ENCODE assay signal across 19 cellular contexts in the genomic region with DNA sequence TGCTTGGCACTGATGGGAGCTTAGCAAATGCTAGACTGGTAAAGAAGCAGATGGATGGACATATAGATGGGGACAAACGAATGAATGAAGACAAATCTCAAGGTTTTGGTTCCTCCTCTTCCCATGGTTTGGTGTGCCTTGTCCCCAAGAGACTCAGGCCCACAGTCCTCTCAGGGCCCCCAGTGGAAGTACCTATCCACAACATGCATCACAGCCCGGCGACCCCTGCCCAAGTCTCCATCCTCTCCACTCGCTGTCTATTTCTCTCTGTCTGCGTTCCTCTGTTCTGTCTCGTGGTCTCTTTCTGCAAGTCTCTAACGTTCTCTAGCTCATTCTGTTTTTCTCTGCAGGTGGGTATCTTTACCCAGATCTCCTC.
"Had no signal": no experiment of that assay in that cellular context is flagged by ENCODE, and none has a peak within 500 bp of the region (broad histone marks: within the 10 kb centered on the region; RNA-seq: fewer than 3 reads in every experiment).

No MANE protein-coding gene starts in this region.

- H3K4me1 Mint-ChIP-seq: naive thymus-derived CD8-positive, alpha-beta T cell; stimulated activated memory B cell treated with anti-CD40 and anti-IgM and Interleukin-4, amounts not matched to agents 10 μg/mL and 1 μg/mL and 100 μg/mL, for 72 hours had no signal

- H3K4me3 ChIP-seq: coronary artery, heart left ventricle, mucosa of descending colon, right atrium auricular region, testis, tibial nerve had no signal

- H3K9me3 Mint-ChIP-seq: naive thymus-derived CD8-positive, alpha-beta T cell; stimulated activated memory B cell treated with anti-CD40 and anti-IgM and Interleukin-4, amounts not matched to agents 10 μg/mL and 1 μg/mL and 100 μg/mL, for 72 hours; stimulated activated naive CD8-positive, alpha-beta T cell treated with anti-CD3 and anti-CD28 coated beads, Interleukin-15, Interleukin-2, amounts not matched to agents 100 ng/mL and 50 ng/mL, for 24 hours had no signal

- H3K27ac Mint-ChIP-seq: naive thymus-derived CD8-positive, alpha-beta T cell; stimulated activated memory B cell treated with anti-CD40 and anti-IgM and Interleukin-4, amounts not matched to agents 10 μg/mL and 1 μg/mL and 100 μg/mL, for 72 hours; stimulated activated naive CD8-positive, alpha-beta T cell treated with anti-CD3 and anti-CD28 coated beads, Interleukin-15, Interleukin-2, amounts not matched to agents 100 ng/mL and 50 ng/mL, for 24 hours had no signal

- H3K4me3 Mint-ChIP-seq: naive thymus-derived CD8-positive, alpha-beta T cell; stimulated activated memory B cell treated with anti-CD40 and anti-IgM and Interleukin-4, amounts not matched to agents 10 μg/mL and 1 μg/mL and 100 μg/mL, for 72 hours; stimulated activated naive CD8-positive, alpha-beta T cell treated with anti-CD3 and anti-CD28 coated beads, Interleukin-15, Interleukin-2, amounts not matched to agents 100 ng/mL and 50 ng/mL, for 24 hours had no signal

- H3K4me1 ChIP-seq: right atrium auricular region, testis had no signal

- ATAC-seq: heart left ventricle; left lobe of liver; mucosa of descending colon; naive thymus-derived CD8-positive, alpha-beta T cell; stimulated activated memory B cell treated with anti-CD40 and anti-IgM and Interleukin-4, amounts not matched to agents 10 μg/mL and 1 μg/mL and 100 μg/mL, for 72 hours had no signal

- H3K27me3 ChIP-seq: right atrium auricular region, testis, tibial nerve had no signal

- H3K9me3 ChIP-seq: heart left ventricle, mucosa of descending colon, right atrium auricular region, testis, tibial nerve had no signal

- H3K36me3 Mint-ChIP-seq: naive thymus-derived CD8-positive, alpha-beta T cell; stimulated activated memory B cell treated with anti-CD40 and anti-IgM and Interleukin-4, amounts not matched to agents 10 μg/mL and 1 μg/mL and 100 μg/mL, for 72 hours had no signal

- H3K27ac ChIP-seq: coronary artery, heart left ventricle, right atrium auricular region, testis, tibial nerve had no signal

- DNase-seq: caudate nucleus; effector CD8-positive, alpha-beta T cell; foreskin melanocyte; heart left ventricle; hippocampal formation; kidney glomerular epithelial cell; mammary epithelial cell; mucosa of descending colon; stimulated activated CD4-positive, alpha-beta T cell treated with anti-CD3 and anti-CD28 coated beads, Interleukin-15, amount 100 ng/mL, for 24 hours; stimulated activated CD4-positive, alpha-beta T cell treated with anti-CD3 and anti-CD28 coated beads, Interleukin-1b, Interleukin-23, amount 100 ng/mL, for 48 hours; stimulated activated CD4-positive, alpha-beta T cell treated with anti-CD3 and anti-CD28 coated beads, Interleukin-4, amount 100 ng/mL, for 24 hours; testis had no signal

- H3K36me3 ChIP-seq: heart left ventricle, right atrium auricular region, tibial nerve had no signal
